ENCODE assay signal across 9 cellular contexts in the genomic region with DNA sequence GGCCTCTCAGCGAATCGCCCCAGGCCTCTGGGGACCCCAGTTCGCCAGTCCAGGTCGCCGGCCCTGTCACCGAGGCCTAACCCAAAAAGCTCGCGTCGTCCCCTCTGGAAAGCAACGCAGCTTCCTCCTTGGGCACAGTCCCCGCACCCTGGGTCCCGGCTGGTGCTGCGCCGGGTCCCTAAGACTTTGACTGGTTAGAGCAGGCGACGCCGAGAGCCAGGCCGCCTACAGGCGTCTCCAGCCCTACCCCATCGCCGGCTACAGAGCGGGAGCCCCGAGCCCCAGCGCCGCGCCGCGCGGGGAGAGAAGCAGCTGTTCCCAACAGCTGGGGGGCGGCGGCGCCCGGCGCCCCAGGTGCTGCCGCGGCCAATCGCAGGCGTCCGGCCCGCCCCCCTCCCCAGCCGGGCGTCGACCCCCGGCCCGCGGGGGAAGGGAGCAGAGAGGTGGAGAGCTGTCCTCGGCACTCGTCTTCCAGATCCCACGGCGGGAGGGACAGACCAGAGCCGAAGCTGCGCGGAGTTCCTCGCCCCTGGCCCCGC. TPM values are rescaled to one million over a fixed set of nuclear protein-coding genes. Genes with fewer than 3 reads are reported as not detected.
DNase-seq lines count a peak whose midpoint lies in the region; ATAC-seq and TF ChIP-seq lines count a peak whose summit lies in the region.
"Had no signal": no experiment of that assay in that cellular context is flagged by ENCODE, and none has a peak within 500 bp of the region (broad histone marks: within the 10 kb centered on the region; RNA-seq: fewer than 3 reads in every experiment).

No MANE protein-coding gene starts in this region.

- peak; percentile 47 to 59 for TF ChIP-seq POLR2A in gastroesophageal sphincter (IDR thresholded peaks at IDR 0.05)

- peak overlapping the region; percentile 92 for H2BK15ac ChIP-seq in neuronal stem cell (ENCODE audit: low read length)

- H2BK5ac ChIP-seq in neuronal stem cell (ENCODE audit: low read length) = no peak overlapping the region

- CTCF ChIA-PET in T-cell (lab: Charles Lee) = no interaction called here

- peaks cover 0 to 77% (median 3%) of the 10 kb centered on the region in 3 donors for H3K4me1 ChIP-seq in gastroesophageal sphincter
- H3K4me1 ChIP-seq in neuronal stem cell (ENCODE audit: control insufficient read depth in 2 of 2, insufficient read depth in 1 of 2, low read depth in 1 of 2, low read length in 2 of 2) = peaks cover 5 to 6% of the 10 kb centered on the region in 2 donors

- H3K4me2 ChIP-seq in neuronal stem cell (ENCODE audit: insufficient read depth, low read length, poor library complexity, severe bottlenecking) = peak overlapping the region; percentile 96

- peaks cover 61 to 62% of the 10 kb centered on the region in 2 donors for H3K27me3 Mint-ChIP-seq in T-cell

- no peaks in the 10 kb centered on the region for H3K36me3 Mint-ChIP-seq in T-cell
- H3K36me3 Mint-ChIP-seq: activated naive CD4-positive, alpha-beta T cell treated with anti-CD3 and anti-CD28 coated beads, Interleukin-2, amount 50 U/mL, for 24 hours had no signal

- H3K36me3 ChIP-seq in gastroesophageal sphincter (no peaks in the 10 kb centered on the region), neuronal stem cell (replicated peaks in 1 of 2; ENCODE audit: control insufficient read depth in 2 of 2, insufficient read depth in 2 of 2, low read length in 2 of 2) (peaks cover 0 to 5% of the 10 kb centered on the region in 2 donors)

- H3K18ac ChIP-seq in neuronal stem cell (ENCODE audit: low read length) = peak overlapping the region; percentile 95

- WGBS in gastroesophageal sphincter (ENCODE audit: low coverage in 1 of 2), 2 donors = 0% methylated on average over 1 of the region's 55 CpGs; no CpG with 5 or more reads in 1 of the 2 donors
- WGBS in neuronal stem cell (ENCODE audit: extremely low coverage in 2 of 2, insufficient read length in 2 of 2, insufficient replicate concordance in 1 of 2), 2 donors = no CpG with 5 or more reads among the region's 55 CpGs

- no peaks in the 10 kb centered on the region for H3K9me3 Mint-ChIP-seq in T-cell
- H3K9me3 Mint-ChIP-seq: activated naive CD4-positive, alpha-beta T cell treated with anti-CD3 and anti-CD28 coated beads, Interleukin-2, amount 50 U/mL, for 24 hours had no signal

- ATAC-seq in T-cell (replicated peaks in 1 of 4) (peak in 2 of 4 experiments; percentile 17 to 25), gastroesophageal sphincter (peak; percentile 69), GM21528 (IDR thresholded peaks at IDR 0.05; ENCODE audit: low FRiP score, unreplicated experiment) (no peak), GM18907 (IDR thresholded peaks at IDR 0.05; ENCODE audit: unreplicated experiment) (no peak), GM21381 (IDR thresholded peaks at IDR 0.05; ENCODE audit: unreplicated experiment) (no peak)

- H3K23ac ChIP-seq in neuronal stem cell (ENCODE audit: low read depth, low read length, poor library complexity) = peak overlapping the region; percentile 10

- TF ChIP-seq CTCF in C4-2B (conservative IDR thresholded peaks at IDR 0.05) (no peak), gastroesophageal sphincter (IDR thresholded peaks at IDR 0.05) (peak in 2 of 4 experiments; percentile 15 to 19)

- peak overlapping the region; percentile 82 for H3K27ac ChIP-seq in C4-2B
- peak overlapping the region; percentile 85 to 98 (median 96) for H3K27ac ChIP-seq in gastroesophageal sphincter
- H3K27ac ChIP-seq in neuronal stem cell (replicated peaks; ENCODE audit: low read length) = peak overlapping the region; percentile 12

- H2BK12ac ChIP-seq in neuronal stem cell (ENCODE audit: low read length) = peak overlapping the region; percentile 73

- no peak overlapping the region for H4K91ac ChIP-seq in neuronal stem cell (ENCODE audit: low read depth, low read length, poor library complexity)

- no peaks in the 10 kb centered on the region for H3K27me3 ChIP-seq in gastroesophageal sphincter
- H3K27me3 ChIP-seq in neuronal stem cell (ENCODE audit: control insufficient read depth in 3 of 3, insufficient read depth in 3 of 3, low read depth in 1 of 3, low read length in 3 of 3) = peaks cover 0 to 45% (median 4%) of the 10 kb centered on the region in 3 experiments

- H3K4me3 ChIP-seq in gastroesophageal sphincter = peak overlapping the region; percentile 64 to 96
- H3K4me3 ChIP-seq in neuronal stem cell (ENCODE audit: low read length in 2 of 2) = peak overlapping the region; percentile 58 to 95

- H3K14ac ChIP-seq in neuronal stem cell (ENCODE audit: low read length) = no peak overlapping the region

- H3K27ac Mint-ChIP-seq in T-cell = no peak overlapping the region
- H3K27ac Mint-ChIP-seq: activated naive CD4-positive, alpha-beta T cell treated with anti-CD3 and anti-CD28 coated beads, Interleukin-2, amount 50 U/mL, for 24 hours had no signal

- TF ChIP-seq EP300 in gastroesophageal sphincter (IDR thresholded peaks at IDR 0.05) = no peak

- H3K4me3 Mint-ChIP-seq in T-cell = peak overlapping the region in 2 of 3 donors; percentile 9 to 79

- DNase-seq in T-cell = no peak
- peak; percentile 57 for DNase-seq in neuronal stem cell (ENCODE audit: low spot score)
- no peak for DNase-seq in germinal center (ENCODE audit: low spot score)

- POLR2A ChIA-PET in T-cell (lab: Charles Lee) = no interaction called here

- no peak overlapping the region for H3K4ac ChIP-seq in neuronal stem cell (ENCODE audit: low read length)

- H3K4me1 Mint-ChIP-seq in T-cell = peaks cover 8 to 17% (median 13%) of the 10 kb centered on the region in 3 donors

- H2BK120ac ChIP-seq in neuronal stem cell (ENCODE audit: low read depth, low read length) = peak overlapping the region; percentile 61

- H2AK5ac ChIP-seq in neuronal stem cell (ENCODE audit: low read depth, low read length) = no peak overlapping the region

- peaks cover 3% of the 10 kb centered on the region for H3K79me1 ChIP-seq in neuronal stem cell (ENCODE audit: low read depth, low read length)

- H3K9me3 ChIP-seq in gastroesophageal sphincter = no peaks in the 10 kb centered on the region
- no peaks in the 10 kb centered on the region for H3K9me3 ChIP-seq in neuronal stem cell (replicated peaks in 1 of 2; ENCODE audit: control insufficient read depth in 2 of 2, insufficient read depth in 1 of 2, low read depth in 1 of 2, low read length in 2 of 2)

- H2AFZ ChIP-seq in neuronal stem cell (ENCODE audit: low read length) = peak overlapping the region; percentile 99

- peak overlapping the region; percentile 63 for H3K9ac ChIP-seq in neuronal stem cell (ENCODE audit: low read depth, low read length, poor library complexity)

- no peak overlapping the region for H4K8ac ChIP-seq in neuronal stem cell (ENCODE audit: low read depth, low read length)

RNA-seq across cellular contexts. Expression of a gene that starts 0.5 kb away (rescaled TPM):
- under 1 TPM in 1 of 5 donors, not detected in 4; 0.19 TPM for total RNA-seq in T-cell
- total RNA-seq in gastroesophageal sphincter = 10 to 100 TPM in 3 of 4 donors, 1 to 10 TPM in 1; 4.7 to 32.0 (median 23.5) TPM
- 13.1 TPM for polyA plus RNA-seq in neuronal stem cell (2013, experiment 1 of 2)
- 14.4 TPM for polyA plus RNA-seq in neuronal stem cell (2013, experiment 2 of 2)

Comparison
In these comparisons a context has a peak if more than half of its experiments do, and no peak if none do; other contexts are left out.
1. H3K27ac ChIP-seq: peak in every context shown above with its lines; median percentile 96 in gastroesophageal sphincter; 82 in C4-2B; 12 in neuronal stem cell.
2. RNA of a gene that starts 0.5 kb away (total RNA-seq): 4.7 to 32.0 TPM in gastroesophageal sphincter; 0.19 TPM in T-cell; every median in the first group is over 4 times any median in the second.